ENCODE assay signal across 8 cellular contexts in the genomic region with DNA sequence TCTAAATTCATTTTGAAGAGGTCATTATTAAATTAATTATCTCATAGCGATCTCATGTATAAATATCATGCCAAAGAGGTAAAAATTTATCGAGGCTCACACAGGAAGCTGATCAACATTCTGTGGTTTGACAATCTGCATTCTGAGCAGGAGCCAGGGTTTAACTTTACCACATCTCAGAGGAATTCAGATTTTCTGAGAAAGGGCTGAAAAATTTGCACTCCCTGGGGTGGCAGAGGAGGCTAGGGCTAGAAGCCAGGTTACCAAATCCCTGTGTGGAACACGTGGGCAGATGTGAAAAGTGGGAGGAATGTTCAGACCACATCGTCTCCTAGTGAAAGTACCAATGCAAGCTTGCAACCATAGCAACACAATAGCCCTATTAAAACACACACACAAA.
DNase-seq lines count a peak whose midpoint lies in the region; ATAC-seq and TF ChIP-seq lines count a peak whose summit lies in the region.

No MANE protein-coding gene starts in this region.

- DNase-seq in GM04503 (ENCODE audit: low read depth) (peak; percentile 99), fibroblast of mammary gland (ENCODE audit: low read depth) (peak; percentile 98), NCI-H1092 (lab: John Stamatoyannopoulos, UW) (no peak)
- peak; percentile 60 for DNase-seq in activated CD4-positive, alpha-beta T cell treated with anti-CD3 and anti-CD28 coated beads, Interleukin-2, amount 10 ng/mL, durations not matched to agents 7 days and 5 days
- peak; percentile 46 for DNase-seq in stimulated activated CD4-positive, alpha-beta T cell treated with anti-CD3 and anti-CD28 coated beads, Interleukin-1b, Interleukin-23, amount 100 ng/mL, for 48 hours

- peaks cover 26% of the 10 kb centered on the region for H3K9me3 Mint-ChIP-seq in activated CD4-positive, alpha-beta T cell treated with anti-CD3 and anti-CD28 coated beads, Interleukin-2, amount 10 ng/mL, durations not matched to agents 7 days and 5 days

- H3K36me3 Mint-ChIP-seq in activated CD4-positive, alpha-beta T cell treated with anti-CD3 and anti-CD28 coated beads, Interleukin-2, amount 10 ng/mL, durations not matched to agents 7 days and 5 days (ENCODE audit: low read depth), result peaks cover 43% of the 10 kb centered on the region

- peak overlapping the region; percentile 67 for H3K27ac Mint-ChIP-seq in activated CD4-positive, alpha-beta T cell treated with anti-CD3 and anti-CD28 coated beads, Interleukin-2, amount 10 ng/mL, durations not matched to agents 7 days and 5 days

- H3K4me3 ChIP-seq in fibroblast of mammary gland (ENCODE audit: control insufficient read depth, low read depth, low read length), result no peak overlapping the region

- CTCF ChIA-PET in activated CD4-positive, alpha-beta T cell treated with anti-CD3 and anti-CD28 coated beads, Interleukin-2, amount 10 ng/mL, durations not matched to agents 7 days and 5 days (lab: Charles Lee), result interaction anchor here (1.1 to 3.2 kb wide), 5 partner anchors 8 to 29 kb away, joined by 3 to 14 read pairs (median 4); no protein-coding TSS in a partner anchor

- ATAC-seq in HG02938 (IDR thresholded peaks at IDR 0.05; ENCODE audit: unreplicated experiment) (no peak), GM19035 (IDR thresholded peaks at IDR 0.05; ENCODE audit: unreplicated experiment) (no peak), HG02840 (IDR thresholded peaks at IDR 0.05; ENCODE audit: low FRiP score, unreplicated experiment) (no peak)

- TF ChIP-seq CTCF in fibroblast of mammary gland (conservative IDR thresholded peaks at IDR 0.05; ENCODE audit: control insufficient read depth, insufficient read depth, low read depth, low read length), result no peak

- H3K4me3 Mint-ChIP-seq in activated CD4-positive, alpha-beta T cell treated with anti-CD3 and anti-CD28 coated beads, Interleukin-2, amount 10 ng/mL, durations not matched to agents 7 days and 5 days, result peak overlapping the region; percentile 26

- H3K27me3 Mint-ChIP-seq in activated CD4-positive, alpha-beta T cell treated with anti-CD3 and anti-CD28 coated beads, Interleukin-2, amount 10 ng/mL, durations not matched to agents 7 days and 5 days, result no peaks in the 10 kb centered on the region

- POLR2A ChIA-PET in activated CD4-positive, alpha-beta T cell treated with anti-CD3 and anti-CD28 coated beads, Interleukin-2, amount 10 ng/mL, durations not matched to agents 7 days and 5 days (lab: Charles Lee), result no interaction called here

- peaks cover 70% of the 10 kb centered on the region for H3K4me1 Mint-ChIP-seq in activated CD4-positive, alpha-beta T cell treated with anti-CD3 and anti-CD28 coated beads, Interleukin-2, amount 10 ng/mL, durations not matched to agents 7 days and 5 days
